8 cellular contexts compared by ENCODE assay signal in the genomic region with DNA sequence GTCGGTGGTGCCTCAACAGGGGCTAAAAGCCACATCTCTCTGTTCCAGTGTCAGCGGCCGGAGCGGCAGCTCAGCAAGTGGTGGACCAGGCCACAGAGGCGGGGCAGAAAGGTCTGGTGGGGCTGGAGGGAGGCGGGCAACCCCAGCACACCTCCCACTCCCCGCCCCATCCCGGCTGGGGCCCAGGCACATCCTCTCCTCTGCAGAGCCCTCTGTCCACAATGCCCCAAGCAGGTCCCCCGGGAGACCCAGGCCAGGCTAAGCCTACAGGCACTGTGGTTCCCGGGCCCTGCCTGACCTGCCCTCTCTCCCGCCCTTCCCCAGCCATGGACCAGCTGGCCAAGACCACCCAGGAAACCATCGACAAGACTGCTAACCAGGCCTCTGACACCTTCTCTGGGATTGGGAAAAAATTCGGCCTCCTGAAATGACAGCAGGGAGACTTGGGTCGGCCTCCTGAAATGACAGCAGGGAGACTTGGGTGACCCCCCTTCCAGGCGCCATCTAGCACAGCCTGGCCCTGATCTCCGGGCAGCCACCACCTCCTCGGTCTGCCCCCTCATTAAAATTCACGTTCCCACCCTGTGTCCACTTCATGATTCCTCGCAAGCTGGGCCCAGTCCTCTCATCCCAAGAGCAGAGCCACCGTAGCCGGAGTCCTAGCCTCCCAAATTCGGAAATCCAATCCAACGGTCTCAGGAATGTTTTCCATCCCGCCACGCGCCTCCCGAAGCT.
DNase-seq lines count a peak whose midpoint lies in the region; ATAC-seq and TF ChIP-seq lines count a peak whose summit lies in the region.

No MANE protein-coding gene starts in this region.

- DNase-seq in SKM-1 treated with dmso at 0.1 percent for 144 hours (lab: John Stamatoyannopoulos, UW; ENCODE audit: unreplicated experiment) (peak; percentile 38), SKM-1 (lab: John Stamatoyannopoulos, UW; ENCODE audit: unreplicated experiment) (no peak), fibroblast of peridontal ligament (ENCODE audit: extremely low read depth) (peak; percentile 58), NCI-H2196 (lab: John Stamatoyannopoulos, UW; ENCODE audit: unreplicated experiment) (no peak), COLO668 (lab: John Stamatoyannopoulos, UW; ENCODE audit: unreplicated experiment) (no peak)

- no peak for TF ChIP-seq CTCF in VCaP (conservative IDR thresholded peaks at IDR 0.05)
- no peak for TF ChIP-seq CTCF in nephron (IDR thresholded peaks at IDR 0.05; ENCODE audit: unreplicated experiment in 3 of 3)

- H3K27ac ChIP-seq in VCaP, result peak overlapping the region; percentile 87

- no peaks in the 10 kb centered on the region for H3K9me3 Mint-ChIP-seq in nephron

- H3K27me3 Mint-ChIP-seq in nephron (ENCODE audit: low read depth), result peaks cover 13% of the 10 kb centered on the region

- H3K4me3 Mint-ChIP-seq in nephron, result peak overlapping the region; percentile 86 to 94 (median 91)

- no peaks in the 10 kb centered on the region for H3K36me3 Mint-ChIP-seq in nephron (ENCODE audit: low read depth)

- no peak for ATAC-seq in HG02973 (IDR thresholded peaks at IDR 0.05; ENCODE audit: unreplicated experiment)

- H3K27ac Mint-ChIP-seq in nephron, result peak overlapping the region; percentile 80 to 95 (median 91)

- H3K4me1 Mint-ChIP-seq in nephron, result peaks cover 44% of the 10 kb centered on the region

Comparison
In these comparisons a context has a peak if more than half of its experiments do, and no peak if none do; other contexts are left out.
1. DNase-seq: peak in SKM-1 treated with dmso at 0.1 percent for 144 hours (single experiment) and fibroblast of peridontal ligament (single experiment); none in SKM-1 (single experiment), NCI-H2196 (single experiment) and COLO668 (single experiment).